In genomic region chr9:109433476-109433875, GRCh38 we compare ENCODE assay signal across 24 cellular contexts.
"Had no signal": no experiment of that assay in that cellular context is flagged by ENCODE, and none has a peak within 500 bp of the region (broad histone marks: within the 10 kb centered on the region; RNA-seq: fewer than 3 reads in every experiment).

No MANE protein-coding gene starts in this region.

- DNase-seq: colonic mucosa; cortex of kidney; dermis blood vessel endothelial cell; dorsolateral prefrontal cortex; effector CD4-positive, alpha-beta T cell; effector CD8-positive, alpha-beta T cell; effector memory CD4-positive, alpha-beta T cell; effector memory CD8-positive, alpha-beta T cell; endodermal cell; erythroblast; esophagus squamous epithelium; foreskin fibroblast; foreskin keratinocyte; foreskin melanocyte; gastrocnemius medialis; glutamatergic neuron; head of caudate nucleus; heart left ventricle; heart right ventricle had no signal

- ATAC-seq: effector memory CD8-positive, alpha-beta T cell; esophagus mucosa; foreskin keratinocyte; gastrocnemius medialis; gastroesophageal sphincter; heart left ventricle; heart right ventricle had no signal

- H3K9me3 ChIP-seq: colonic mucosa, esophagus muscularis mucosa, esophagus squamous epithelium, gastrocnemius medialis, gastroesophageal sphincter, heart left ventricle, heart right ventricle had no signal

- H3K4me3 ChIP-seq: colonic mucosa, coronary artery, dorsolateral prefrontal cortex, esophagus muscularis mucosa, esophagus squamous epithelium, gastrocnemius medialis, gastroesophageal sphincter, heart left ventricle, heart right ventricle had no signal

- H3K36me3 ChIP-seq: colonic mucosa, esophagus muscularis mucosa had no signal

- H3K27ac ChIP-seq: colonic mucosa, coronary artery, dorsolateral prefrontal cortex, epithelial cell of prostate, esophagus muscularis mucosa, esophagus squamous epithelium, foreskin keratinocyte, gastroesophageal sphincter, heart left ventricle, heart right ventricle had no signal

- H3K4me1 ChIP-seq: colonic mucosa, esophagus muscularis mucosa, esophagus squamous epithelium, foreskin keratinocyte, gastroesophageal sphincter had no signal
